Comparison of ENCODE assay signal across 26 cellular contexts in the genomic region with DNA sequence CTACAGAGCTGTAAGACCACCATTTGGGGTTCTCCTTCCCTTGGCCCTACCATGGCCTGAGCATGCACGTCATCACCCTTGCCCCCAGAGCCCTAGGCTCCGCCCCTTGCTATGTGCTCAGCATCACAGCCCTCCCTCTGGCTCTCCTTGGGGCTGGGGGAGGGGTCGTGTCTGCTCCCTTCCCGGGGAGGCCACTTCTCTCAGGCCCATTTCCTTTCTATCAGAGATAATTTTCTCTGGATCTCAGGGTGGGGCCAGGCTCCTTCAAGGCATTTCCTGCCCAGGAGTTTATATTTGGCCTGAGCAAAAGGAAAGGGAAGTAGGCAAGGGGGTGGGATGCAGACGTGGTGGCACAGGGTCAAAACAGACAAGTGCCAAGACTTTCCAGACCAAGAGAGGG. TPM values are rescaled to one million over a fixed set of nuclear protein-coding genes. Genes with fewer than 3 reads are reported as not detected.
DNase-seq lines count a peak whose midpoint lies in the region; ATAC-seq, FAIRE-seq and TF ChIP-seq lines count a peak whose summit lies in the region.
"Had no signal": no experiment of that assay in that cellular context is flagged by ENCODE, and none has a peak within 500 bp of the region (broad histone marks: within the 10 kb centered on the region; RNA-seq: fewer than 3 reads in every experiment).

No MANE protein-coding gene starts in this region.

- H3K9ac ChIP-seq in kidney (ENCODE audit: low read length in 2 of 2) (no peak overlapping the region), MM.1S (ENCODE audit: low read length) (no peak overlapping the region)

- no peaks in the 10 kb centered on the region for H3K27me3 ChIP-seq in MM.1S (replicated peaks; ENCODE audit: insufficient read depth, low read length)
- H3K27me3 ChIP-seq: cardiac muscle cell had no signal

- DNase-seq in Right ventricle myocardium inferior (ENCODE audit: missing footprints) (no peak), cardiac septum (ENCODE audit: low spot score) (no peak), kidney (no peak), sciatic nerve (ENCODE audit: low spot score) (no peak), MM.1S (no peak)
- no peak for DNase-seq in activated naive CD8-positive, alpha-beta T cell treated with anti-CD3 and anti-CD28 coated beads for 36 hours
- DNase-seq: 8988T; activated CD4-positive, CD25-positive, alpha-beta regulatory T cell treated with anti-CD3 and anti-CD28 coated beads, Interleukin-2, amount 50 U/mL, for 72 hours; activated naive CD4-positive, alpha-beta T cell; activated T-cell treated with anti-CD3 and anti-CD28 coated beads, Interleukin-2, amount 50 U/mL, for 24 hours; AML-193; amniotic stem cell; EL; KG1; mucosa of descending colon; NCI-H1092 treated with DMSO at 0.1 percent for 48 hours; NCI-H2029 treated with DMSO at 0.1 percent for 48 hours; NCI-H446; stimulated activated CD4-positive, alpha-beta T cell treated with anti-CD3 and anti-CD28 coated beads, Interleukin-4, amount 100 ng/mL, for 4 hours; stimulated activated naive CD8-positive, alpha-beta T cell treated with anti-CD3 and anti-CD28 coated beads, Interleukin-15, amount 100 ng/mL, for 72 hours; trophoblast cell had no signal

- FAIRE-seq in kidney (lab: Jason Lieb, UNC) = no peak

- peak; percentile 58 for ATAC-seq in Right ventricle myocardium inferior
- no peak for ATAC-seq in GM19397 (IDR thresholded peaks at IDR 0.05; ENCODE audit: unreplicated experiment)
- ATAC-seq in sciatic nerve = no peak
- ATAC-seq: mucosa of descending colon had no signal

- H3K4me1 Mint-ChIP-seq in dendritic cell treated with granulocyte-macrophage colony-stimulating factor and Interleukin-4, amounts not matched to agents 40 ng/mL and 50 ng/mL, for 4 days (ENCODE audit: low read depth) = peaks cover 73% of the 10 kb centered on the region
- no peaks in the 10 kb centered on the region for H3K4me1 Mint-ChIP-seq in activated naive CD8-positive, alpha-beta T cell treated with anti-CD3 and anti-CD28 coated beads for 36 hours

- H3K36me3 ChIP-seq in kidney (ENCODE audit: control insufficient read depth in 1 of 2, insufficient read depth in 2 of 2, low read length in 2 of 2) (no peaks in the 10 kb centered on the region), MM.1S (replicated peaks; ENCODE audit: insufficient read depth, low read length) (no peaks in the 10 kb centered on the region)
- H3K36me3 ChIP-seq: cardiac muscle cell had no signal

- intact Hi-C loops in Right ventricle myocardium inferior (cut with DNase I) = no loop called here
- intact Hi-C loops in cardiac septum (cut with DNase I) = loop anchor here (10.0 kb wide), 1 partner anchor 509 kb away; no protein-coding TSS in a partner anchor
- intact Hi-C loops in dendritic cell treated with granulocyte-macrophage colony-stimulating factor and Interleukin-4, amounts not matched to agents 40 ng/mL and 50 ng/mL, for 4 days (cut with micrococcal nuclease) = no loop called here
- intact Hi-C loops in kidney (cut with DNase I) = no loop called here
- intact Hi-C loops in sciatic nerve (cut with DNase I) = no loop called here

- H3K9me2 ChIP-seq in MM.1S (replicated peaks; ENCODE audit: insufficient read depth, low read length) = no peaks in the 10 kb centered on the region

- H4K20me1 ChIP-seq in MM.1S (ENCODE audit: insufficient read depth, low read length) = no peaks in the 10 kb centered on the region

- H3K27ac Mint-ChIP-seq in dendritic cell treated with granulocyte-macrophage colony-stimulating factor and Interleukin-4, amounts not matched to agents 40 ng/mL and 50 ng/mL, for 4 days = peak overlapping the region; percentile 84
- no peak overlapping the region for H3K27ac Mint-ChIP-seq in activated naive CD8-positive, alpha-beta T cell treated with anti-CD3 and anti-CD28 coated beads for 36 hours
- H3K27ac Mint-ChIP-seq: activated T-cell treated with anti-CD3 and anti-CD28 coated beads, Interleukin-2, amount 50 U/mL, for 24 hours; progenitor cell of endocrine pancreas; T-helper 2 cell treated with Interferon-gamma antibody and Interleukin-4, amounts not matched to agents 5 μg/mL and 100 μg/mL, for 36 hours had no signal

- no peaks in the 10 kb centered on the region for H3F3A ChIP-seq in MM.1S (ENCODE audit: insufficient read depth, low read length)

- no peak for TF ChIP-seq CTCF in kidney (IDR thresholded peaks at IDR 0.05; ENCODE audit: borderline replicate concordance, extremely low read depth, insufficient read depth)
- no peak for TF ChIP-seq CTCF in MM.1S (IDR thresholded peaks at IDR 0.05; ENCODE audit: low read length)

- no peak overlapping the region for H3K4me3 Mint-ChIP-seq in dendritic cell treated with granulocyte-macrophage colony-stimulating factor and Interleukin-4, amounts not matched to agents 40 ng/mL and 50 ng/mL, for 4 days
- H3K4me3 Mint-ChIP-seq in activated naive CD8-positive, alpha-beta T cell treated with anti-CD3 and anti-CD28 coated beads for 36 hours = no peak overlapping the region
- H3K4me3 Mint-ChIP-seq: activated T-cell treated with anti-CD3 and anti-CD28 coated beads, Interleukin-2, amount 50 U/mL, for 24 hours; stimulated activated naive CD8-positive, alpha-beta T cell treated with anti-CD3 and anti-CD28 coated beads, Interleukin-15, amount 100 ng/mL, for 72 hours; T-helper 2 cell treated with Interferon-gamma antibody and Interleukin-4, amounts not matched to agents 5 μg/mL and 100 μg/mL, for 36 hours had no signal

- no peak overlapping the region for H2AFZ ChIP-seq in MM.1S (ENCODE audit: low read length)

- H3K9me3 ChIP-seq in kidney (ENCODE audit: control insufficient read depth in 1 of 2, low read length in 2 of 2) (no peaks in the 10 kb centered on the region), MM.1S (replicated peaks; ENCODE audit: insufficient read depth, low read length) (no peaks in the 10 kb centered on the region)
- H3K9me3 ChIP-seq: mucosa of descending colon had no signal

- no peak overlapping the region for H3K4me2 ChIP-seq in MM.1S (ENCODE audit: low read depth, low read length)

- peak overlapping the region in 1 of 2 donors; percentile 13 for H3K4me3 ChIP-seq in kidney (ENCODE audit: low read length in 2 of 2)
- no peak overlapping the region for H3K4me3 ChIP-seq in MM.1S (ENCODE audit: low read length)
- H3K4me3 ChIP-seq: cardiac muscle cell, mucosa of descending colon had no signal

- peaks cover 28 to 51% of the 10 kb centered on the region in 2 donors for H3K4me1 ChIP-seq in kidney (ENCODE audit: control insufficient read depth in 1 of 2, insufficient read depth in 1 of 2, low read depth in 1 of 2, low read length in 2 of 2)
- no peaks in the 10 kb centered on the region for H3K4me1 ChIP-seq in MM.1S (ENCODE audit: low read length)

- peaks cover 18% of the 10 kb centered on the region for H3K79me2 ChIP-seq in MM.1S (ENCODE audit: low read length)

- peak overlapping the region; percentile 32 to 41 for H3K27ac ChIP-seq in kidney (ENCODE audit: low read depth in 2 of 2, low read length in 2 of 2)
- H3K27ac ChIP-seq in MM.1S (ENCODE audit: low read length) = no peak overlapping the region
- H3K27ac ChIP-seq: cardiac muscle cell had no signal

- no peaks in the 10 kb centered on the region for H3K9me3 Mint-ChIP-seq in dendritic cell treated with granulocyte-macrophage colony-stimulating factor and Interleukin-4, amounts not matched to agents 40 ng/mL and 50 ng/mL, for 4 days
- no peaks in the 10 kb centered on the region for H3K9me3 Mint-ChIP-seq in activated naive CD8-positive, alpha-beta T cell treated with anti-CD3 and anti-CD28 coated beads for 36 hours
- H3K9me3 Mint-ChIP-seq: activated T-cell treated with anti-CD3 and anti-CD28 coated beads, Interleukin-2, amount 50 U/mL, for 24 hours; stimulated activated naive CD8-positive, alpha-beta T cell treated with anti-CD3 and anti-CD28 coated beads, Interleukin-15, amount 100 ng/mL, for 72 hours; T-helper 2 cell treated with Interferon-gamma antibody and Interleukin-4, amounts not matched to agents 5 μg/mL and 100 μg/mL, for 36 hours had no signal

- H3K36me3 Mint-ChIP-seq in dendritic cell treated with granulocyte-macrophage colony-stimulating factor and Interleukin-4, amounts not matched to agents 40 ng/mL and 50 ng/mL, for 4 days (ENCODE audit: low read depth) = peaks cover 31% of the 10 kb centered on the region
- no peaks in the 10 kb centered on the region for H3K36me3 Mint-ChIP-seq in activated naive CD8-positive, alpha-beta T cell treated with anti-CD3 and anti-CD28 coated beads for 36 hours

- H3K27me3 Mint-ChIP-seq in dendritic cell treated with granulocyte-macrophage colony-stimulating factor and Interleukin-4, amounts not matched to agents 40 ng/mL and 50 ng/mL, for 4 days = no peaks in the 10 kb centered on the region
- no peaks in the 10 kb centered on the region for H3K27me3 Mint-ChIP-seq in activated naive CD8-positive, alpha-beta T cell treated with anti-CD3 and anti-CD28 coated beads for 36 hours
- H3K27me3 Mint-ChIP-seq: progenitor cell of endocrine pancreas; stimulated activated naive CD8-positive, alpha-beta T cell treated with anti-CD3 and anti-CD28 coated beads, Interleukin-15, amount 100 ng/mL, for 72 hours had no signal

RNA-seq across cellular contexts. Expression of gene STARD8, which starts 55.9 kb away (rescaled TPM):
- total RNA-seq in Right ventricle myocardium inferior (11.7 TPM), cardiac septum (6.5 TPM), kidney (23.4 TPM), sciatic nerve (24.2 TPM)
- polyA plus RNA-seq in kidney (ENCODE audit: insufficient read depth, low read depth, low replicate concordance) = 12.7 TPM
- under 1 TPM; 0.31 to 0.50 TPM for total RNA-seq in activated naive CD8-positive, alpha-beta T cell treated with anti-CD3 and anti-CD28 coated beads for 36 hours
